11 cellular contexts compared by ENCODE assay signal in the genomic region with DNA sequence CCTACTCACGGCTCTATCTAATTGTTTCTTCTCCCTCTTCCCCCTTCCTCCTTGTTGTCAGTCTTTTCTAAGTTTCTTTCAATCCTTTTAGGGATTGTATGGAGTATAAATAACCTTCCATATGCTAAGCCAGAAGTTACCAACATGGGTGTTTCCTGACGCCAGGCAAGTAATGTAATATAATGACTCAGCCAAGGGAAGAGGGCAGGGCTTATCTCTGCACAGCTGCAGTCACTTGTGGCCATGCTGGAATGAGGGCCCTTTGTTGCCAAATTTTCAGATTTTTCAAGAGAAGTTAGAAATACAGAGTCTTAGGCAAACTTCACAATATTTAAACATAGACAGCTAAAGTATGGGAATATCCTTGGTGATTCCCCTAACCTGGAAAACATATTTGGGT.
DNase-seq lines count a peak whose midpoint lies in the region; FAIRE-seq and TF ChIP-seq lines count a peak whose summit lies in the region.
"Had no signal": no experiment of that assay in that cellular context is flagged by ENCODE, and none has a peak within 500 bp of the region (broad histone marks: within the 10 kb centered on the region; RNA-seq: fewer than 3 reads in every experiment).

No MANE protein-coding gene starts in this region.

- H2AFZ ChIP-seq in MM.1S (ENCODE audit: low read length) = no peak overlapping the region

- H3K4me1 Mint-ChIP-seq in nephron = peaks cover 47% of the 10 kb centered on the region

- DNase-seq in DMS53 (lab: John Stamatoyannopoulos, UW) (peak; percentile 47), DMS53 treated with DMSO at 0.1 percent for 48 hours (lab: John Stamatoyannopoulos, UW; ENCODE audit: unreplicated experiment) (no peak), MM.1S (peak; percentile 10), amniotic stem cell (lab: John Stamatoyannopoulos, UW) (peak; percentile 32), NCI-H1436 treated with DMSO at 0.1 percent for 48 hours (lab: John Stamatoyannopoulos, UW) (no peak), tibial artery (no peak), kidney (no peak)
- DNase-seq: KG1 had no signal

- no peaks in the 10 kb centered on the region for H3K9me3 ChIP-seq in MM.1S (replicated peaks; ENCODE audit: insufficient read depth, low read length)
- H3K9me3 ChIP-seq in tibial artery = no peaks in the 10 kb centered on the region
- no peaks in the 10 kb centered on the region for H3K9me3 ChIP-seq in kidney (ENCODE audit: control insufficient read depth in 1 of 2, low read length in 2 of 2)

- peaks cover 14% of the 10 kb centered on the region; the same call in 1 of the 2 replicates for H3F3A ChIP-seq in MM.1S (ENCODE audit: insufficient read depth, low read length)

- H3K27ac ChIP-seq in MM.1S (ENCODE audit: low read length) = no peak overlapping the region
- H3K27ac ChIP-seq in tibial artery = no peak overlapping the region
- H3K27ac ChIP-seq in kidney (ENCODE audit: low read depth in 2 of 2, low read length in 2 of 2) = no peak overlapping the region
- H3K27ac ChIP-seq: 22Rv1, epithelial cell of prostate had no signal

- no peak overlapping the region for H3K4me3 ChIP-seq in MM.1S (ENCODE audit: low read length)
- no peak overlapping the region for H3K4me3 ChIP-seq in tibial artery
- no peak overlapping the region for H3K4me3 ChIP-seq in kidney (ENCODE audit: low read length in 2 of 2)

- no peak for TF ChIP-seq CTCF in MM.1S (IDR thresholded peaks at IDR 0.05; ENCODE audit: low read length)
- TF ChIP-seq CTCF in nephron (IDR thresholded peaks at IDR 0.05; ENCODE audit: unreplicated experiment in 3 of 3) = no peak
- no peak for TF ChIP-seq CTCF in tibial artery (IDR thresholded peaks at IDR 0.05)
- no peak for TF ChIP-seq CTCF in kidney (IDR thresholded peaks at IDR 0.05; ENCODE audit: borderline replicate concordance, extremely low read depth, insufficient read depth)

- H3K4me1 ChIP-seq in MM.1S (ENCODE audit: low read length) (peaks cover 18% of the 10 kb centered on the region), tibial artery (no peaks in the 10 kb centered on the region), kidney (ENCODE audit: control insufficient read depth in 1 of 2, insufficient read depth in 1 of 2, low read depth in 1 of 2, low read length in 2 of 2) (peaks cover 0 to 2% of the 10 kb centered on the region in 2 donors)

- 0 out of 2 replicates have a peak overlapping the region, but pooled peaks have one; percentile 9 for H3K4me2 ChIP-seq in MM.1S (ENCODE audit: low read depth, low read length)

- FAIRE-seq in kidney (lab: Jason Lieb, UNC) = no peak

- H3K9me3 Mint-ChIP-seq in nephron = no peaks in the 10 kb centered on the region

- H3K36me3 ChIP-seq in MM.1S (replicated peaks; ENCODE audit: insufficient read depth, low read length) = no peaks in the 10 kb centered on the region
- no peaks in the 10 kb centered on the region for H3K36me3 ChIP-seq in tibial artery
- H3K36me3 ChIP-seq in kidney (ENCODE audit: control insufficient read depth in 1 of 2, insufficient read depth in 2 of 2, low read length in 2 of 2) = no peaks in the 10 kb centered on the region

- no peaks in the 10 kb centered on the region for H4K20me1 ChIP-seq in MM.1S (ENCODE audit: insufficient read depth, low read length)

- H3K27ac Mint-ChIP-seq in nephron = peak overlapping the region; percentile 75 to 81 (median 78)

- H3K9me2 ChIP-seq in MM.1S (replicated peaks; ENCODE audit: insufficient read depth, low read length) = no peaks in the 10 kb centered on the region

- no peaks in the 10 kb centered on the region for H3K27me3 Mint-ChIP-seq in nephron (ENCODE audit: low read depth)

- peak overlapping the region in 1 of 3 experiments; percentile 28 for H3K4me3 Mint-ChIP-seq in nephron

- intact Hi-C loops in tibial artery (cut with DNase I; ENCODE audit: low total_unique reads) = no loop called here
- intact Hi-C loops in kidney (cut with DNase I) = no loop called here

- H3K27me3 ChIP-seq in MM.1S (replicated peaks; ENCODE audit: insufficient read depth, low read length) = no peaks in the 10 kb centered on the region
- no peaks in the 10 kb centered on the region for H3K27me3 ChIP-seq in tibial artery

- H3K79me2 ChIP-seq in MM.1S (ENCODE audit: low read length) = no peaks in the 10 kb centered on the region

- H3K9ac ChIP-seq in MM.1S (ENCODE audit: low read length) (no peak overlapping the region), kidney (ENCODE audit: low read length in 2 of 2) (no peak overlapping the region)

- H3K36me3 Mint-ChIP-seq in nephron (ENCODE audit: low read depth) = no peaks in the 10 kb centered on the region

Comparison
In these comparisons a context has a peak if more than half of its experiments do, and no peak if none do; other contexts are left out.
1. DNase-seq: peak in DMS53 (single experiment), MM.1S (single experiment) and amniotic stem cell (single experiment); none in DMS53 treated with DMSO at 0.1 percent for 48 hours (single experiment), NCI-H1436 treated with DMSO at 0.1 percent for 48 hours (single experiment), tibial artery (0 of 2) and kidney (single experiment).